In genomic region chr3:21041621-21042020, GRCh38 we compare ENCODE assay signal across 1 cellular context.
TF ChIP-seq lines count a peak whose summit lies in the region.

No MANE protein-coding gene starts in this region.

TF ChIP-seq in WTC11, 78 proteins besides CTCF, POLR2A, EP300 and RAD21 (continued from another document):
- no peak for TF ChIP-seq FOXP4 (CRISPR knock-in tag; IDR thresholded peaks at IDR 0.05)
- no peak for TF ChIP-seq GRHL2 (CRISPR knock-in tag; IDR thresholded peaks at IDR 0.05; ENCODE audit: insufficient replicate concordance, severe bottlenecking)
- no peak for TF ChIP-seq ZNF219 (CRISPR knock-in tag; IDR thresholded peaks at IDR 0.05; ENCODE audit: borderline replicate concordance)
